Comparison of ENCODE assay signal across 8 cellular contexts in the genomic region with DNA sequence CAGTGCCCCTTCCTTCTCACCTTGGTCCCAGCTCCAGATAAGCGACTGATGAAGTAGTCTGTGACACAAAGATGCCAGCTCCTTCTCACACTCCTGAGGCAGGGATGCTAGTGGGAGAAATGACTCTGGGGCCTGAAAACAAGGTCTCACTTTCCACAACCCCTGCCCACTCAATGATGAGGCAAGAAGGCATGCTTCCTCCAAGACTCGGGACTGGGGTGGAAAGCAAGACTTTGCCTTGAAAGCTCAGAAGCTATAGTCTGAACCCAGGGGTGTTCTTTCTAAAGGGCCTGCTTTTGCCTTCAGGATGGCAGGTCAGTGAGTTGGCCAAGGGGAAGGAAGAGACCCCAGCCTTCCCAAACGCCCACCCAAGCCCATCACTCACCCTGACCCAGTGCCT. TPM values are rescaled to one million over a fixed set of nuclear protein-coding genes. Genes with fewer than 3 reads are reported as not detected.
A peak's percentile ranks its signal among the peaks of the same experiment; 100 is the strongest.
DNase-seq lines count a peak whose midpoint lies in the region; ATAC-seq and TF ChIP-seq lines count a peak whose summit lies in the region.

No MANE protein-coding gene starts in this region.

- H3K4me3 Mint-ChIP-seq in activated B cell treated with CpG ODN at 0.5 μM for 24 hours = peak overlapping the region; percentile 100

- in situ Hi-C loops in HAP-1 (cut with MboI; ENCODE audit: low sequenced_read_pairs) = no loop called here

- no peak for ATAC-seq in activated B cell treated with CpG ODN at 0.5 μM for 24 hours (ENCODE audit: low read depth)
- ATAC-seq in GM18502 (IDR thresholded peaks at IDR 0.05; ENCODE audit: poor library complexity, unreplicated experiment) = no peak
- ATAC-seq in GM18519 (IDR thresholded peaks at IDR 0.05; ENCODE audit: low FRiP score, unreplicated experiment) = no peak
- ATAC-seq in HG03432 (IDR thresholded peaks at IDR 0.05; ENCODE audit: unreplicated experiment) = no peak

- H3K27me3 ChIP-seq in HAP-1 (ENCODE audit: low read depth) (no peaks in the 10 kb centered on the region), iPS DF 6.9 (ENCODE audit: control insufficient read depth, insufficient read depth, low read length) (no peaks in the 10 kb centered on the region), spleen (replicated peaks in 1 of 7) (no peaks in the 10 kb centered on the region)

- H3K4me1 ChIP-seq in HAP-1 (peaks cover 7% of the 10 kb centered on the region), iPS DF 6.9 (ENCODE audit: control insufficient read depth, insufficient read depth, low read length) (peaks cover 6% of the 10 kb centered on the region), spleen (peaks cover 33 to 68% (median 40%) of the 10 kb centered on the region in 6 donors)

- no peak overlapping the region for H3K27ac Mint-ChIP-seq in activated B cell treated with CpG ODN at 0.5 μM for 24 hours

- POLR2A ChIA-PET in activated B cell treated with CpG ODN at 0.5 μM for 24 hours (lab: Charles Lee) = interaction anchor here (0.7 to 4.4 kb wide), 9 partner anchors 9 to 107 kb away, joined by 3 to 78 read pairs (median 8); a partner anchor contains a TSS

- peaks cover 30% of the 10 kb centered on the region for H3K4me1 Mint-ChIP-seq in activated B cell treated with CpG ODN at 0.5 μM for 24 hours

- DNase-seq in HAP-1 (ENCODE audit: low spot score in 2 of 2) (no peak), activated B cell treated with CpG ODN at 0.5 μM for 24 hours (no peak), iPS DF 6.9 (ENCODE audit: low read depth, low spot score) (no peak), spleen (no peak), COR-L47 (lab: John Stamatoyannopoulos, UW) (no peak)

- intact Hi-C loops in activated B cell treated with CpG ODN at 0.5 μM for 24 hours (cut with micrococcal nuclease) (loop anchor here (5.0 kb wide), 1 partner anchor 91 kb away; no protein-coding TSS in a partner anchor), spleen (cut with DNase I; ENCODE audit: low total_unique reads) (loop anchor here (5.0 kb wide), 1 partner anchor 106 kb away; no protein-coding TSS in a partner anchor)

- TF ChIP-seq POLR2A in spleen (IDR thresholded peaks at IDR 0.05) = no peak

- CTCF ChIA-PET in activated B cell treated with CpG ODN at 0.5 μM for 24 hours (lab: Charles Lee) = interaction anchor here (0.9 to 5.3 kb wide), 6 partner anchors 9 to 106 kb away, joined by 3 to 85 read pairs (median 14); a partner anchor contains a TSS

- no peaks in the 10 kb centered on the region for H3K9me3 Mint-ChIP-seq in activated B cell treated with CpG ODN at 0.5 μM for 24 hours

- H3K4me3 ChIP-seq in HAP-1 (peak overlapping the region; percentile 95), iPS DF 6.9 (ENCODE audit: low read length) (peak overlapping the region; percentile 58; the same call in 1 of the 2 replicates), spleen (peak overlapping the region; percentile 72 to 96 (median 88))

- peaks cover 42% of the 10 kb centered on the region for H3K36me3 Mint-ChIP-seq in activated B cell treated with CpG ODN at 0.5 μM for 24 hours (ENCODE audit: low read depth)

- peaks cover 25% of the 10 kb centered on the region for H3K36me3 ChIP-seq in HAP-1 (replicated peaks)
- H3K36me3 ChIP-seq in iPS DF 6.9 (ENCODE audit: control insufficient read depth, insufficient read depth, low read length) = no peaks in the 10 kb centered on the region
- H3K36me3 ChIP-seq in spleen = peaks cover 0 to 69% (median 25%) of the 10 kb centered on the region in 6 donors

- no peak overlapping the region for H3K27ac ChIP-seq in iPS DF 6.9 (ENCODE audit: low read length)
- peak overlapping the region in 5 of 8 donors; percentile 93 to 97 (median 94) for H3K27ac ChIP-seq in spleen

- no CpG with 5 or more reads among the region's 3 CpGs for WGBS in iPS DF 6.9 (ENCODE audit: insufficient coverage, insufficient read length)
- WGBS in spleen, 5 donors = 48 to 93% (median 70%) methylated on average over 2 to 3 of the region's 3 CpGs

- H3K27me3 Mint-ChIP-seq in activated B cell treated with CpG ODN at 0.5 μM for 24 hours = no peaks in the 10 kb centered on the region

- H3K9me3 ChIP-seq in HAP-1 (no peaks in the 10 kb centered on the region), iPS DF 6.9 (ENCODE audit: control insufficient read depth, insufficient read depth, low read length) (no peaks in the 10 kb centered on the region), spleen (no peaks in the 10 kb centered on the region)

- no peak for TF ChIP-seq CTCF in activated B cell treated with CpG ODN at 0.5 μM for 24 hours (IDR thresholded peaks at IDR 0.05)
- no peak for TF ChIP-seq CTCF in spleen (IDR thresholded peaks at IDR 0.05 in 8 of 11, conservative IDR thresholded peaks at IDR 0.05 in 3 of 11)

RNA-seq across cellular contexts. Expression of a gene that starts 1.4 kb away (rescaled TPM):
- total RNA-seq in activated B cell treated with CpG ODN at 0.5 μM for 24 hours = 29.3 and 40.4 TPM in 2 replicates
- total RNA-seq in spleen = 10 to 100 TPM; 22.2 to 59.4 (median 31.6) TPM
- polyA plus RNA-seq in spleen = 1 to 10 TPM; 2.8 to 9.3 (median 3.4) TPM

RNA-seq across cellular contexts. Expression of a gene that starts 1.4 kb away (rescaled TPM):
- total RNA-seq in activated B cell treated with CpG ODN at 0.5 μM for 24 hours (41.9 and 49.1 TPM in 2 replicates), spleen (10 to 100 TPM; 34.3 to 51.3 (median 38.3) TPM)
- 10 to 100 TPM; 15.7 to 26.7 (median 21.6) TPM for polyA plus RNA-seq in spleen

RNA-seq across cellular contexts. Expression of a gene that starts 9.0 kb away (rescaled TPM):
- total RNA-seq in activated B cell treated with CpG ODN at 0.5 μM for 24 hours (86.9 and 98.8 TPM in 2 replicates), spleen (10 to 100 TPM; 13.0 to 74.3 (median 61.7) TPM)
- 10 to 100 TPM; 69.4 to 86.7 (median 78.6) TPM for polyA plus RNA-seq in spleen

RNA-seq across cellular contexts. Expression of a gene that starts 16.2 kb away (rescaled TPM):
- total RNA-seq in activated B cell treated with CpG ODN at 0.5 μM for 24 hours (70.8 and 85.7 TPM in 2 replicates), spleen (10 to 100 TPM; 49.2 to 61.6 (median 56.7) TPM)
- 10 to 100 TPM; 24.6 to 35.5 (median 31.0) TPM for polyA plus RNA-seq in spleen

RNA-seq across cellular contexts. Expression of a gene that starts 18.0 kb away (rescaled TPM):
- total RNA-seq in activated B cell treated with CpG ODN at 0.5 μM for 24 hours = 0.69 and 1.2 TPM in 2 replicates
- 1 to 10 TPM in 3 of 7 donors, under 1 TPM in 4; 0.52 to 2.7 (median 0.89) TPM for total RNA-seq in spleen
- polyA plus RNA-seq in spleen = 1 to 10 TPM in 1 of 3 donors, under 1 TPM in 2; 0.50 to 1.8 (median 0.93) TPM
